In the genomic region with DNA sequence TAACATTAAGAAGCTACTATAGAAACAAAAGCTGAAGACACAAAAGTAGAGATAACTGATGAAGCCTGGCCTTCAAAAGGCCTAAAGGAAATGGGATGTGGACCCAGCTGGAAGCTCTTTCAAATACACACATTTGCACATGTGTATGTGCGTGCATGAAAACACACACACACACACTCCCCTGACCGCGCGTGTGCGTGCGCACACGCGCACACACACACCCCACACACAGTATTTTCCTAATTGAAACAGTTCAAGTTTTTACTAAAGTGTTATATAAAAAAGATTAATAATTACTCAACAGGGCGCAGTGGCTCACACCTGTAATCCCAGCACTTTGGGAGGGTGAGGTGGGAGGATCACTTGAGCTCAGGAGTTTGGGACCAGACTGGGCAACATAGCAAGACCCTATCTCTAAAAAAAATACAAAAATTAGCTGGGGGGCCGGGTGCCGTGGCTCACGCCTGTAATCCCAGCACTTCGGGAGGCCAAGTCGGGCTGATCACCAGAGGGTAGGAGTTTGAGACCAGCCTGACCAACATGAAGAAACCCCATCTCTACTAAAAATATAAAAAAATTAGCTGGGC, we compare ENCODE assay signal across 10 cellular contexts.
"Had no signal": no experiment of that assay in that cellular context is flagged by ENCODE, and none has a peak within 500 bp of the region (broad histone marks: within the 10 kb centered on the region; RNA-seq: fewer than 3 reads in every experiment).

No MANE protein-coding gene starts in this region.

- H3K27ac ChIP-seq: HL-60 had no signal

- H2AFZ ChIP-seq: GM23338 had no signal

- H3K4me2 ChIP-seq: GM23338 had no signal

- FAIRE-seq: H1, H54, K562 had no signal

- DNase-seq: H9, HCEC 1CT, HFFc6, IMR-90, KG1 had no signal

- H3K4me3 Mint-ChIP-seq: GM23338, H9, HFFc6 had no signal

- H3K27ac Mint-ChIP-seq: GM23338, HFFc6 had no signal

- H3K4me3 ChIP-seq: GM23338, K562 had no signal

- H3K9me3 Mint-ChIP-seq: GM23338, H9, HFFc6 had no signal

- ATAC-seq: GM23338, K562 had no signal
